ENCODE assay signal across 35 cellular contexts in the genomic region with DNA sequence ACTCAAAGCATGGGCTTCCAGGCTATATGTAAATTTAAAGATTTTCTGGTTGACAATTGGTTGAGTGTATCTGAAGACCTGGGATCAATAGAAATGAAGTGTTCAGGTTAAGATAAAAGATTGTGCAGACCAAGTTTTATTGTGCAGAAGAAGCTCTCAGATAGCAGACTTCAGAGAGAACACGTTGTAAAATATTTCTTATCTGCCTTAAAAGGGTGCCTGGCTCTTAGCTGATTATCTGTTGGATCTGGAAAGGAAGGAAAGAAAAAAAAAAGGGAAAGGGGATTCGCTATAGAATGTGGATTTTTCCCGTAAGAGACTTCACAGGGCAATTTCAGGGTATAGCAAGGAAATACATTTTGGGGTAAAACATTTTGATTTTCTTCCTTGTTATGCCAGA.
DNase-seq lines count a peak whose midpoint lies in the region; ATAC-seq, FAIRE-seq and TF ChIP-seq lines count a peak whose summit lies in the region.
"Had no signal": no experiment of that assay in that cellular context is flagged by ENCODE, and none has a peak within 500 bp of the region (broad histone marks: within the 10 kb centered on the region; RNA-seq: fewer than 3 reads in every experiment).

No MANE protein-coding gene starts in this region.

- H3K79me2 ChIP-seq in K562 (ENCODE audit: control insufficient read depth, insufficient read depth, low read length) (no peaks in the 10 kb centered on the region), hepatocyte (no peaks in the 10 kb centered on the region), mesendoderm (ENCODE audit: control insufficient read depth, insufficient read depth, low read length) (no peaks in the 10 kb centered on the region), Karpas-422 (ENCODE audit: low read length) (no peaks in the 10 kb centered on the region)

- intact Hi-C loops in K562 (cut with micrococcal nuclease) = loop anchor here (5.0 kb wide), 1 partner anchor 188 kb away; no protein-coding TSS in a partner anchor

- H3K23ac ChIP-seq in mesendoderm (ENCODE audit: low read length) = no peak overlapping the region

- H2AK5ac ChIP-seq in mesendoderm (ENCODE audit: low read length) = no peak overlapping the region

- DNase-seq in K562 (ENCODE audit: extremely low read depth in 1 of 4, low spot score in 3 of 4) (no peak), hepatocyte (ENCODE audit: low spot score) (no peak), mesendoderm (no peak), GDM1 (lab: John Stamatoyannopoulos, UW) (no peak), NCI-H2196 (lab: John Stamatoyannopoulos, UW; ENCODE audit: unreplicated experiment) (no peak), Karpas-422 (no peak)
- no peak for DNase-seq in activated CD4-positive, alpha-beta T cell treated with anti-CD3 and anti-CD28 coated beads, Interleukin-2, amount 50 U/mL, for 4 hours
- DNase-seq: 8988T; ACHN; AML-193; BE2C; C1 segment of cervical spinal cord; Caco-2; Calu3; CD4-positive, alpha-beta memory T cell; CD4-positive, alpha-beta T cell; CD4-positive, CD25-positive, alpha-beta regulatory T cell; CD8-positive, alpha-beta memory T cell; CD8-positive, alpha-beta T cell; COR-L47; DMS 273 treated with DMSO at 0.1 percent for 48 hours; DMS153; DMS53; DMS79; DMS79 treated with DMSO at 0.1 percent for 48 hours; DND-41; EL had no signal

- TF ChIP-seq RAD21 in K562 (CRISPR knock-in tag; conservative IDR thresholded peaks at IDR 0.05 in 1 of 2, IDR thresholded peaks at IDR 0.05 in 1 of 2) = no peak

- no peaks in the 10 kb centered on the region for H3K79me1 ChIP-seq in mesendoderm (ENCODE audit: low read length)

- 2% methylated on average over 3 of the region's 3 CpGs for WGBS in K562 (ENCODE audit: insufficient coverage, low coverage, missing lambda C conversion rate)
- 18% methylated on average over 3 of the region's 3 CpGs for WGBS in hepatocyte (ENCODE audit: low lambda C conversion rate, missing lambda C conversion rate)
- WGBS in mesendoderm (ENCODE audit: extremely low coverage, insufficient coverage, low lambda C conversion rate) = no CpG with 5 or more reads among the region's 3 CpGs
- WGBS in mesodermal cell (ENCODE audit: insufficient coverage in 2 of 2), 2 experiments = 81 to 88% methylated on average over 3 of the region's 3 CpGs

- peaks cover 0 to 10% of the 10 kb centered on the region in 2 experiments; a peak in 2 of 5 replicates for H3K4me1 ChIP-seq in K562 (replicated peaks in 1 of 2; ENCODE audit: control insufficient read depth in 2 of 2, insufficient read depth in 2 of 2, low read length in 2 of 2)
- peaks cover 12% of the 10 kb centered on the region for H3K4me1 ChIP-seq in hepatocyte (ENCODE audit: insufficient read depth)
- H3K4me1 ChIP-seq in mesendoderm (ENCODE audit: control insufficient read depth, low read depth, low read length) = no peaks in the 10 kb centered on the region
- peaks cover 3% of the 10 kb centered on the region for H3K4me1 ChIP-seq in mesodermal cell (ENCODE audit: control insufficient read depth, insufficient read depth, low read length, poor library complexity, severe bottlenecking)
- no peaks in the 10 kb centered on the region for H3K4me1 ChIP-seq in Karpas-422 (ENCODE audit: low read length)
- H3K4me1 ChIP-seq: A549; BE2C; BLaER1; BLaER1 treated with 17β-estradiol and CSF1 and Interleukin-3, amounts not matched to agents 10 nM and 100 nM; Caco-2 had no signal

- H2BK120ac ChIP-seq in mesendoderm (ENCODE audit: low read depth, low read length) = no peak overlapping the region

- BruUV-seq in K562 (replicated peaks; lab: Mats Ljungman, UMichigan) = no TSS peak

- no peak for TF ChIP-seq CTCF in K562 (IDR thresholded peaks at IDR 0.05 in 2 of 3, conservative IDR thresholded peaks at IDR 0.05 in 1 of 3; ENCODE audit: insufficient read depth in 2 of 3, low read depth in 1 of 3, low read length in 3 of 3)
- TF ChIP-seq CTCF in hepatocyte (IDR thresholded peaks at IDR 0.05; ENCODE audit: poor library complexity) = no peak

- H3K27ac ChIP-seq in K562 (ENCODE audit: extremely low read depth, low read depth, low read length) (no peak overlapping the region), hepatocyte (peak overlapping the region; percentile 32), mesendoderm (ENCODE audit: low read depth, low read length) (no peak overlapping the region), mesodermal cell (ENCODE audit: low read depth, low read length, severe bottlenecking) (peak overlapping the region; percentile 41), Karpas-422 (ENCODE audit: low read length) (no peak overlapping the region)
- H3K27ac ChIP-seq: 22Rv1; A549; BLaER1; BLaER1 treated with 17β-estradiol and CSF1 and Interleukin-3, amounts not matched to agents 10 nM and 100 nM; C4-2B had no signal

- TF ChIP-seq EP300 in K562 (IDR thresholded peaks at IDR 0.05; ENCODE audit: low read length) = peak; percentile 52

- CTCF ChIA-PET in K562 (lab: Yijun Ruan, JAX; ENCODE audit: low intra/inter-chr PET ratio) = no interaction called here

- no peak overlapping the region for H2BK5ac ChIP-seq in mesendoderm (ENCODE audit: low read length)

- no peaks in the 10 kb centered on the region for H3K36me3 ChIP-seq in K562 (ENCODE audit: control insufficient read depth, insufficient read depth, low read length)
- H3K36me3 ChIP-seq in hepatocyte (replicated peaks; ENCODE audit: insufficient read depth, low read depth) = no peaks in the 10 kb centered on the region
- H3K36me3 ChIP-seq in mesendoderm (ENCODE audit: control insufficient read depth, insufficient read depth, low read length) = no peaks in the 10 kb centered on the region
- H3K36me3 ChIP-seq in mesodermal cell (ENCODE audit: control insufficient read depth, insufficient read depth, low read length) = no peaks in the 10 kb centered on the region
- H3K36me3 ChIP-seq in Karpas-422 (ENCODE audit: insufficient read depth, low read length) = no peaks in the 10 kb centered on the region; the same call in 1 of the 2 replicates
- H3K36me3 ChIP-seq: BE2C; BLaER1; BLaER1 treated with 17β-estradiol and CSF1 and Interleukin-3, amounts not matched to agents 10 nM and 100 nM had no signal

- H3K9me2 ChIP-seq in hepatocyte (replicated peaks; ENCODE audit: insufficient read depth) (no peaks in the 10 kb centered on the region), Karpas-422 (replicated peaks; ENCODE audit: insufficient read depth, low read length) (0 out of 2 replicates have a peak, but pooled peaks cover 3% of the 10 kb centered on the region)

- H3K4me3 ChIP-seq in K562 (no peak overlapping the region), hepatocyte (no peak overlapping the region), mesendoderm (ENCODE audit: low read length) (no peak overlapping the region), mesodermal cell (ENCODE audit: extremely low read depth, insufficient read depth, low read length, poor library complexity, severe bottlenecking) (no peak overlapping the region), Karpas-422 (ENCODE audit: low read length) (no peak overlapping the region)
- H3K4me3 ChIP-seq: A549; BLaER1; BLaER1 treated with 17β-estradiol and CSF1 and Interleukin-3, amounts not matched to agents 10 nM and 100 nM had no signal

- POLR2A ChIA-PET in K562 (lab: Yijun Ruan, JAX) = no interaction called here

- no peak overlapping the region for H4K5ac ChIP-seq in mesendoderm (ENCODE audit: low read length)

- H3K9ac ChIP-seq in K562 (ENCODE audit: insufficient read depth in 1 of 2, low read depth in 2 of 2, low read length in 2 of 2) (no peak overlapping the region), mesendoderm (ENCODE audit: low read length) (no peak overlapping the region), Karpas-422 (ENCODE audit: low read length) (no peak overlapping the region)
- H3K9ac ChIP-seq: BLaER1; BLaER1 treated with 17β-estradiol and CSF1 and Interleukin-3, amounts not matched to agents 10 nM and 100 nM had no signal

- H3K27me3 ChIP-seq in K562 (ENCODE audit: control insufficient read depth in 2 of 2, insufficient read depth in 2 of 2, low read length in 2 of 2) (no peaks in the 10 kb centered on the region), hepatocyte (no peaks in the 10 kb centered on the region), mesendoderm (ENCODE audit: insufficient read depth, low read length, poor library complexity) (no peaks in the 10 kb centered on the region), Karpas-422 (ENCODE audit: low read length) (no peaks in the 10 kb centered on the region)
- H3K27me3 ChIP-seq: BE2C; BLaER1; BLaER1 treated with 17β-estradiol and CSF1 and Interleukin-3, amounts not matched to agents 10 nM and 100 nM had no signal

- H3K4ac ChIP-seq in mesendoderm (ENCODE audit: low read depth, low read length) = no peak overlapping the region

- H3K9me1 ChIP-seq in K562 (ENCODE audit: control insufficient read depth, insufficient read depth, low read length) = no peaks in the 10 kb centered on the region

- no peaks in the 10 kb centered on the region for H3K9me3 ChIP-seq in K562 (replicated peaks; ENCODE audit: control insufficient read depth, insufficient read depth, low read depth, low read length)
- H3K9me3 ChIP-seq in hepatocyte (ENCODE audit: low read depth) = no peaks in the 10 kb centered on the region
- peaks cover 10% of the 10 kb centered on the region for H3K9me3 ChIP-seq in mesodermal cell (ENCODE audit: control insufficient read depth, low read length)
- H3K9me3 ChIP-seq in Karpas-422 (ENCODE audit: low read length) = no peaks in the 10 kb centered on the region
- H3K9me3 ChIP-seq: A549; BE2C; BLaER1; BLaER1 treated with 17β-estradiol and CSF1 and Interleukin-3, amounts not matched to agents 10 nM and 100 nM had no signal

- H2AFZ ChIP-seq in K562 (ENCODE audit: low read depth, low read length) (no peak overlapping the region), hepatocyte (no peak overlapping the region), Karpas-422 (ENCODE audit: low read length) (no peak overlapping the region)

- no peak overlapping the region for H3K56ac ChIP-seq in mesendoderm (ENCODE audit: low read length)

- H3K18ac ChIP-seq in mesendoderm (ENCODE audit: low read length) = peak overlapping the region; percentile 60

- FAIRE-seq in K562 (lab: Jason Lieb, UNC) = no peak
- FAIRE-seq: A204.1, A549, D721Med had no signal

- no peak for TF ChIP-seq POLR2A in K562 (conservative IDR thresholded peaks at IDR 0.05)

- H4K20me1 ChIP-seq in K562 (replicated peaks; ENCODE audit: control insufficient read depth, insufficient read depth, low read length) (no peaks in the 10 kb centered on the region), hepatocyte (ENCODE audit: insufficient read depth, poor library complexity, severe bottlenecking) (no peaks in the 10 kb centered on the region), Karpas-422 (ENCODE audit: insufficient read depth, low read depth, low read length) (no peaks in the 10 kb centered on the region)
- H4K20me1 ChIP-seq: BLaER1; BLaER1 treated with 17β-estradiol and CSF1 and Interleukin-3, amounts not matched to agents 10 nM and 100 nM had no signal

- in situ Hi-C loops in K562 (cut with MboI) = no loop called here

- H2BK15ac ChIP-seq in mesendoderm (replicated peaks; ENCODE audit: low read depth) = no peak overlapping the region

- ATAC-seq in K562 = no peak
- ATAC-seq: A549; CD8-positive, alpha-beta T cell had no signal

- no peak overlapping the region for H4K8ac ChIP-seq in mesendoderm (ENCODE audit: low read depth, low read length)

- no peak overlapping the region for H3K4me2 ChIP-seq in K562 (ENCODE audit: insufficient read depth, low read length)
- peak overlapping the region; percentile 7 for H3K4me2 ChIP-seq in hepatocyte
- no peak overlapping the region for H3K4me2 ChIP-seq in mesendoderm (ENCODE audit: low read length)
- no peak overlapping the region for H3K4me2 ChIP-seq in Karpas-422 (ENCODE audit: low read depth, low read length, poor library complexity, severe bottlenecking)
- H3K4me2 ChIP-seq: A549; BLaER1; BLaER1 treated with 17β-estradiol and CSF1 and Interleukin-3, amounts not matched to agents 10 nM and 100 nM had no signal

Comparison
In these comparisons a context has a peak if more than half of its experiments do, and no peak if none do; other contexts are left out.
1. H3K27ac ChIP-seq: peak in hepatocyte (single experiment) and mesodermal cell (single experiment); none in K562 (single experiment), mesendoderm (single experiment) and Karpas-422 (single experiment).